In genomic region chr13:62473944-62474237, GRCh38 we compare ENCODE assay signal across 24 cellular contexts.
"Had no signal": no experiment of that assay in that cellular context is flagged by ENCODE, and none has a peak within 500 bp of the region (broad histone marks: within the 10 kb centered on the region; RNA-seq: fewer than 3 reads in every experiment).

No MANE protein-coding gene starts in this region.

- H3K36me3 Mint-ChIP-seq: naive thymus-derived CD4-positive, alpha-beta T cell; stimulated activated memory B cell treated with anti-CD40 and anti-IgM and Interleukin-4, amounts not matched to agents 10 μg/mL and 1 μg/mL and 100 μg/mL, for 72 hours; type B pancreatic cell had no signal

- H3K9me3 ChIP-seq: gastrocnemius medialis, left lung, psoas muscle, thyroid gland had no signal

- H3K27ac ChIP-seq: epithelial cell of prostate, gastrocnemius medialis, left lung, psoas muscle, skin epidermis, spleen, thyroid gland had no signal

- H3K4me1 Mint-ChIP-seq: naive thymus-derived CD4-positive, alpha-beta T cell; nephron; stimulated activated memory B cell treated with anti-CD40 and anti-IgM and Interleukin-4, amounts not matched to agents 10 μg/mL and 1 μg/mL and 100 μg/mL, for 72 hours had no signal

- H3K27ac Mint-ChIP-seq: naive thymus-derived CD4-positive, alpha-beta T cell; nephron; stimulated activated memory B cell treated with anti-CD40 and anti-IgM and Interleukin-4, amounts not matched to agents 10 μg/mL and 1 μg/mL and 100 μg/mL, for 72 hours; stimulated activated naive CD8-positive, alpha-beta T cell treated with anti-CD3 and anti-CD28 coated beads, Interleukin-15, Interleukin-2, amounts not matched to agents 100 ng/mL and 50 ng/mL, for 24 hours; type B pancreatic cell had no signal

- H3K9me3 Mint-ChIP-seq: type B pancreatic cell had no signal

- H3K4me1 ChIP-seq: gastrocnemius medialis, left lung, psoas muscle, spleen, thyroid gland had no signal

- ATAC-seq: esophagus mucosa; gastrocnemius medialis; left cardiac atrium; left lung; naive thymus-derived CD4-positive, alpha-beta T cell; psoas muscle; right cardiac atrium; stimulated activated memory B cell treated with anti-CD40 and anti-IgM and Interleukin-4, amounts not matched to agents 10 μg/mL and 1 μg/mL and 100 μg/mL, for 72 hours had no signal

- H3K27me3 Mint-ChIP-seq: naive thymus-derived CD4-positive, alpha-beta T cell; stimulated activated memory B cell treated with anti-CD40 and anti-IgM and Interleukin-4, amounts not matched to agents 10 μg/mL and 1 μg/mL and 100 μg/mL, for 72 hours; stimulated activated naive CD8-positive, alpha-beta T cell treated with anti-CD3 and anti-CD28 coated beads, Interleukin-15, Interleukin-2, amounts not matched to agents 100 ng/mL and 50 ng/mL, for 24 hours; type B pancreatic cell had no signal

- H3K4me3 Mint-ChIP-seq: naive thymus-derived CD4-positive, alpha-beta T cell; nephron; stimulated activated memory B cell treated with anti-CD40 and anti-IgM and Interleukin-4, amounts not matched to agents 10 μg/mL and 1 μg/mL and 100 μg/mL, for 72 hours; stimulated activated naive CD8-positive, alpha-beta T cell treated with anti-CD3 and anti-CD28 coated beads, Interleukin-15, Interleukin-2, amounts not matched to agents 100 ng/mL and 50 ng/mL, for 24 hours; type B pancreatic cell had no signal

- DNase-seq: cerebellar nuclear complex; cortex of kidney; foreskin fibroblast; gastrocnemius medialis; head of caudate nucleus; left cardiac atrium; left lung; mesenchymal stem cell; midbrain; naive thymus-derived CD4-positive, alpha-beta T cell; nucleus accumbens; posterior cingulate gyrus; psoas muscle; right cardiac atrium; spleen; stimulated activated CD4-positive, alpha-beta T cell treated with anti-CD3 and anti-CD28 coated beads, Interleukin-4, amount 100 ng/mL, for 4 hours; thyroid gland had no signal

- H3K27me3 ChIP-seq: gastrocnemius medialis, left lung, spleen, thyroid gland had no signal

- H3K4me3 ChIP-seq: gastrocnemius medialis, left lung, psoas muscle, skin epidermis, spleen, thyroid gland had no signal

- H3K36me3 ChIP-seq: gastrocnemius medialis, left lung, spleen, thyroid gland had no signal
